In the genomic region with DNA sequence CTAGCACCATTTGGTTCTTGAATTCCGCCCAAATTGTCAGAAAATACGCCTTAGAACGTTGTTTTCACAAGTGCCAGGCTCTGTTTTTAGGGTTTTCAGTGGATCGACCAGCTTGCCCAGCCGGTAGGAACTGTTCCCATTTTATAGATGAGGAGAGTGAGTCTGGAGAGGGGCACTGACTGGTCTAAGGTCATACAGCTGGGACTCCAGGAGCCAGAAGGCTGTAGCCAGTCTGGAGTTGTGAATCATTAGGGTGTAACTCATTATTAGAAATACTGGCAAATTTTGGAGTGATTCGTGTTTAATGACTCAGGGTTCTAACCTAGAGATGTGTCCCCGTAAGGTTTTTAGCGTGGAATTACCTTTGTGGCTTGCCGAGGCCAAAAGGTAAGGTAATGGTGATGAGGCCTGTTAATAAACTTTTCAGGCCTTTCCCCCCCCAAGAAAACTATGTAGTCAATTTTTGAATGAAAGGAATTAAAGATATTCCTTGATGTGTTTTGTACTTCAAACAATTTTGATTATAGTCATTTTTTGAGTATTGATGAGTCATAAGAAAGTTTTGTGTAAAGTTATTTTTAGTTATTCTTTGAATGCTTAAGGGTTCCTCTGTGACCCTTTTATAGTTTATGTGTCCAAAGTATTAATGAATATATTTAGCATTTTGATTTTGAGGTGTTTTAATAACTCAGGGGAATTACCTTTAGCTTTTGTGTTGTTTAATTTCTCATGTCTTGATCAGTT, we compare ENCODE assay signal across 8 cellular contexts. TPM values are rescaled to one million over a fixed set of nuclear protein-coding genes. Genes with fewer than 3 reads are reported as not detected.
A peak's percentile ranks its signal among the peaks of the same experiment; 100 is the strongest.
DNase-seq lines count a peak whose midpoint lies in the region; ATAC-seq and TF ChIP-seq lines count a peak whose summit lies in the region.

No MANE protein-coding gene starts in this region.

- peaks cover 9% of the 10 kb centered on the region; the same call in 1 of the 2 replicates for H3F3A ChIP-seq in DOHH2 (ENCODE audit: control insufficient read depth, insufficient read depth)

- H4K20me1 ChIP-seq in DOHH2 (ENCODE audit: control insufficient read depth, insufficient read depth, low read depth, low read length) (peaks cover 47% of the 10 kb centered on the region), mammary epithelial cell (ENCODE audit: insufficient read depth, low read length) (no peaks in the 10 kb centered on the region)

- peak overlapping the region; percentile 87 for H3K4me3 ChIP-seq in DOHH2 (ENCODE audit: low read length)
- peak overlapping the region; percentile 61 to 92 (median 88) for H3K4me3 ChIP-seq in mammary epithelial cell (replicated peaks in 1 of 3; ENCODE audit: insufficient read depth in 1 of 3, low read depth in 2 of 3, low read length in 3 of 3)
- H3K4me3 ChIP-seq in mucosa of rectum (ENCODE audit: low read length in 2 of 2), result peak overlapping the region; percentile 93 to 94

- dilution Hi-C loops in mammary epithelial cell (cut with HindIII; ENCODE audit: low sequenced_read_pairs), result no loop called here

- H3K4me2 ChIP-seq in DOHH2 (ENCODE audit: low read length), result peak overlapping the region; percentile 70
- H3K4me2 ChIP-seq in mammary epithelial cell (ENCODE audit: insufficient read depth, low read depth, low read length), result peak overlapping the region; percentile 82

- H3K9me2 ChIP-seq in DOHH2 (replicated peaks; ENCODE audit: control insufficient read depth, low read length), result no peaks in the 10 kb centered on the region

- DNase-seq in LoVo (ENCODE audit: low spot score) (peak; percentile 48), mammary epithelial cell (peak; percentile 88), NCI-H1930 (lab: John Stamatoyannopoulos, UW) (no peak), COLO668 (lab: John Stamatoyannopoulos, UW; ENCODE audit: unreplicated experiment) (no peak), mucosa of gallbladder (ENCODE audit: low spot score) (no peak)

- H3K4me1 ChIP-seq in DOHH2 (ENCODE audit: control insufficient read depth, low read length) (peaks cover 61% of the 10 kb centered on the region), mammary epithelial cell (ENCODE audit: insufficient read depth, low read length) (peaks cover 31% of the 10 kb centered on the region), mucosa of rectum (ENCODE audit: control insufficient read depth in 2 of 2, insufficient read depth in 2 of 2, low read length in 2 of 2) (peaks cover 21 to 29% of the 10 kb centered on the region in 2 donors)

- H2AFZ ChIP-seq in mammary epithelial cell (ENCODE audit: low read depth, low read length), result no peak overlapping the region

- peak overlapping the region; percentile 86 for H3K9ac ChIP-seq in mammary epithelial cell (ENCODE audit: insufficient read depth, low read length)
- H3K9ac ChIP-seq in mucosa of rectum (ENCODE audit: low read depth in 1 of 2, low read length in 2 of 2), result peak overlapping the region; percentile 93 to 98

- H3K79me2 ChIP-seq in DOHH2 (ENCODE audit: control insufficient read depth, low read length) (peaks cover 73% of the 10 kb centered on the region), mammary epithelial cell (ENCODE audit: insufficient read depth, low read length) (peaks cover 71% of the 10 kb centered on the region)

- H3K27ac ChIP-seq in DOHH2 (ENCODE audit: low read depth, low read length), result no peak overlapping the region
- H3K27ac ChIP-seq in mammary epithelial cell (ENCODE audit: insufficient read depth, low read depth, low read length), result peak overlapping the region; percentile 95
- peak overlapping the region; percentile 98 to 100 for H3K27ac ChIP-seq in mucosa of rectum (ENCODE audit: low read depth in 2 of 2, low read length in 2 of 2)

- no TSS peak for BruUV-seq in mammary epithelial cell (replicated peaks; lab: Mats Ljungman, UMichigan)

- CTCF ChIA-PET in mammary epithelial cell (lab: Charles Lee; ENCODE audit: low non-redundant PET), result interaction anchor here (0.6 kb wide), 1 partner anchor 202 kb away, joined by 4 read pairs; no protein-coding TSS in a partner anchor

- WGBS in mammary epithelial cell (ENCODE audit: low coverage, missing lambda C conversion rate), result 0% methylated on average over 9 of the region's 9 CpGs

- no peak for ATAC-seq in GM19328 (IDR thresholded peaks at IDR 0.05; ENCODE audit: unreplicated experiment)

- intact Hi-C loops in mammary epithelial cell (cut with micrococcal nuclease), result loop anchor here (2.0 to 10.0 kb wide), 4 partner anchors 94 to 276 kb away; no protein-coding TSS in a partner anchor

- H3K36me3 ChIP-seq in DOHH2 (ENCODE audit: control insufficient read depth, low read length), result peaks cover 13% of the 10 kb centered on the region
- H3K36me3 ChIP-seq in mammary epithelial cell (ENCODE audit: insufficient read depth, low read length), result no peaks in the 10 kb centered on the region
- H3K36me3 ChIP-seq in mucosa of rectum (ENCODE audit: control insufficient read depth in 2 of 2, insufficient read depth in 2 of 2, low read length in 2 of 2), result no peaks in the 10 kb centered on the region

- no peaks in the 10 kb centered on the region for H3K27me3 ChIP-seq in DOHH2 (ENCODE audit: control insufficient read depth, low read length)
- no peaks in the 10 kb centered on the region for H3K27me3 ChIP-seq in mammary epithelial cell (ENCODE audit: insufficient read depth, low read length)
- no peaks in the 10 kb centered on the region for H3K27me3 ChIP-seq in mucosa of rectum (ENCODE audit: control insufficient read depth in 2 of 2, insufficient read depth in 2 of 2, low read length in 2 of 2)

- TF ChIP-seq CTCF in DOHH2 (IDR thresholded peaks at IDR 0.05; ENCODE audit: low read depth, low read length, poor library complexity, severe bottlenecking) (no peak), mammary epithelial cell (conservative IDR thresholded peaks at IDR 0.05 in 1 of 2, IDR thresholded peaks at IDR 0.05 in 1 of 2; ENCODE audit: extremely low read depth in 1 of 2, insufficient read depth in 1 of 2, low read depth in 1 of 2, low read length in 2 of 2) (no peak)

- in situ Hi-C loops in mammary epithelial cell (cut with MboI; ENCODE audit: low sequenced_read_pairs in 2 of 2), result loop anchor here in 1 of 2 donors (25.0 kb wide), 1 partner anchor 106 kb away; a partner anchor contains a TSS

- H3K9me3 ChIP-seq in DOHH2 (ENCODE audit: control insufficient read depth, insufficient read depth, low read length) (no peaks in the 10 kb centered on the region), mammary epithelial cell (replicated peaks; ENCODE audit: insufficient read depth, low read length) (no peaks in the 10 kb centered on the region), mucosa of rectum (ENCODE audit: control insufficient read depth in 2 of 2, low read length in 2 of 2) (no peaks in the 10 kb centered on the region)

RNA-seq across cellular contexts. Expression of a gene that starts 2.1 kb away (rescaled TPM):
- total RNA-seq in mammary epithelial cell (10 to 100 TPM; 42.5 to 73.2 TPM), mucosa of gallbladder (70.2 TPM)
- 34.2 TPM for polyA plus RNA-seq in mammary epithelial cell
- 50.9 TPM for polyA minus RNA-seq in mammary epithelial cell

Comparison
In these comparisons a context has a peak if more than half of its experiments do, and no peak if none do; other contexts are left out.
1. DNase-seq: peak in LoVo (single experiment) and mammary epithelial cell (single experiment); none in NCI-H1930 (0 of 2), COLO668 (single experiment) and mucosa of gallbladder (single experiment).
2. Peak in every context shown above with its lines, with median percentiles within 50 percentile points of each other: H3K4me3 ChIP-seq.